In the genomic region with DNA sequence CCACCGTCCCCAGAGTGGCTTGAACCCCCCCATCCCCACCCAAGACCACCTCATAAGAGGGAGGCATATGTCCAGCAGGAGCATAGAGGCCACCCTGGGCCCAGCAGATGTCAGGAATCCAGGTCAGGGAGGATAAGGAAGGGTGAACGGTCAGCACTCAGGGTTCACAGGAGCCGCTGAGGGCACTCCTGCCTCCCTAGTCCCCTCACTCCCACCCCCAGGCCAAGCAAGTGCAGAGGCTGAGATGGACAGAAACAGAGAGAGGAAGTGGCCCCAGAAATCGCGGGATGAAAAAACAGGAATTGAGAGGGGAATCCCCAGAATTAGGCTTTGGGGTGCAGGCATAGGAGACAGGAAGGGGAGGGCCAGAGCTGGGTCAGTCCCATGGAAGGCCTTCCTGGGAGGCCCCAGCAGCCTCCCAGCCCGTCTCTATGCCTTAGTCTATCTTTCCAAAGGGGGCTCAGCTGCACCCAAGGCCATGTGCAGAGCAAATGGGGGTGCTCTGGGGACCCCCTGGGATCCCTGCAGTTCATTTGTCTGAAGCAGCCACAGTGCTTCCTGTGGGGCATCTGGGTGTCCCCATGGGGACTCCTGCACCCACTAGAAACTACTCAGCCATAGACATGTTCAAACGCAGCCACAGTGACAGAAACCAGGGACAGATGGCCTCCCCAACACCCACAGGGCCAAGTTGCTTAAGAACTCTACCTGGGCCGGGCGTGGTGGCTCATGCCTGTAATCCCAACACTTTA, we compare ENCODE assay signal across 1 cellular context.
TF ChIP-seq lines count a peak whose summit lies in the region.

No MANE protein-coding gene starts in this region.

TF ChIP-seq in IMR-90, 13 proteins besides CTCF, POLR2A, EP300 and RAD21 (continued from another document):
- TF ChIP-seq, protein P1, sequence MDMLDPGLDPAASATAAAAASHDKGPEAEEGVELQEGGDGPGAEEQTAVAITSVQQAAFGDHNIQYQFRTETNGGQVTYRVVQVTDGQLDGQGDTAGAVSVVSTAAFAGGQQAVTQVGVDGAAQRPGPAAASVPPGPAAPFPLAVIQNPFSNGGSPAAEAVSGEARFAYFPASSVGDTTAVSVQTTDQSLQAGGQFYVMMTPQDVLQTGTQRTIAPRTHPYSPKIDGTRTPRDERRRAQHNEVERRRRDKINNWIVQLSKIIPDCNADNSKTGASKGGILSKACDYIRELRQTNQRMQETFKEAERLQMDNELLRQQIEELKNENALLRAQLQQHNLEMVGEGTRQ (IDR thresholded peaks at IDR 0.05; ENCODE audit: low read depth, low read length) = no peak
- TF ChIP-seq, protein P2, sequence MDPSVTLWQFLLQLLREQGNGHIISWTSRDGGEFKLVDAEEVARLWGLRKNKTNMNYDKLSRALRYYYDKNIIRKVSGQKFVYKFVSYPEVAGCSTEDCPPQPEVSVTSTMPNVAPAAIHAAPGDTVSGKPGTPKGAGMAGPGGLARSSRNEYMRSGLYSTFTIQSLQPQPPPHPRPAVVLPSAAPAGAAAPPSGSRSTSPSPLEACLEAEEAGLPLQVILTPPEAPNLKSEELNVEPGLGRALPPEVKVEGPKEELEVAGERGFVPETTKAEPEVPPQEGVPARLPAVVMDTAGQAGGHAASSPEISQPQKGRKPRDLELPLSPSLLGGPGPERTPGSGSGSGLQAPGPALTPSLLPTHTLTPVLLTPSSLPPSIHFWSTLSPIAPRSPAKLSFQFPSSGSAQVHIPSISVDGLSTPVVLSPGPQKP (IDR thresholded peaks at IDR 0.05; ENCODE audit: borderline replicate concordance, low read depth, low read length) = no peak
- no peak for TF ChIP-seq SMC3 (IDR thresholded peaks at IDR 0.05; ENCODE audit: low read depth, low read length)
- TF ChIP-seq RCOR1 (IDR thresholded peaks at IDR 0.05; ENCODE audit: insufficient replicate concordance, low read length) = no peak
- TF ChIP-seq MAFK (IDR thresholded peaks at IDR 0.05; ENCODE audit: low read depth, low read length) = no peak
- no peak for TF ChIP-seq RFX5 (IDR thresholded peaks at IDR 0.05; ENCODE audit: low read depth, low read length)
- no peak for TF ChIP-seq CEBPB (IDR thresholded peaks at IDR 0.05; ENCODE audit: low read depth, low read length)
